Comparison of ENCODE assay signal across 18 cellular contexts in genomic region chr14:95769976-95770375, GRCh38. TPM values are rescaled to one million over a fixed set of nuclear protein-coding genes. Genes with fewer than 3 reads are reported as not detected.
A peak's percentile ranks its signal among the peaks of the same experiment; 100 is the strongest.
DNase-seq lines count a peak whose midpoint lies in the region; ATAC-seq and TF ChIP-seq lines count a peak whose summit lies in the region.
"Had no signal": no experiment of that assay in that cellular context is flagged by ENCODE, and none has a peak within 500 bp of the region (broad histone marks: within the 10 kb centered on the region; RNA-seq: fewer than 3 reads in every experiment).

No MANE protein-coding gene starts in this region.

- TF ChIP-seq CTCF in nephron progenitor cell (IDR thresholded peaks at IDR 0.05), result no peak

- H3K9me3 Mint-ChIP-seq in nephron progenitor cell, result peaks cover 6% of the 10 kb centered on the region
- H3K9me3 Mint-ChIP-seq: CD8-positive, alpha-beta memory T cell had no signal

- peak; percentile 93 for DNase-seq in NCI-H82 (lab: John Stamatoyannopoulos, UW)
- DNase-seq in SK-N-DZ (ENCODE audit: low spot score), result peak; percentile 7
- no peak for DNase-seq in nephron progenitor cell
- peak; percentile 51 for DNase-seq in retina
- DNase-seq in NCI-H187 treated with DMSO at 0.1 percent for 48 hours (lab: John Stamatoyannopoulos, UW), result no peak
- DNase-seq in MV-4-11 (lab: John Stamatoyannopoulos, UW), result no peak
- DNase-seq: BE2C; C1 segment of cervical spinal cord; CD4-positive, CD25-positive, alpha-beta regulatory T cell; CD8-positive, alpha-beta memory T cell; COR-L47; DMS 273 treated with DMSO at 0.1 percent for 48 hours; DND-41; EL; GM23248; IMR-90 had no signal

- peaks cover 21% of the 10 kb centered on the region for H3K4me1 Mint-ChIP-seq in nephron progenitor cell
- H3K4me1 Mint-ChIP-seq: CD8-positive, alpha-beta memory T cell had no signal

- H3K36me3 Mint-ChIP-seq in nephron progenitor cell (ENCODE audit: low read depth), result no peaks in the 10 kb centered on the region
- H3K36me3 Mint-ChIP-seq: CD4-positive, CD25-positive, alpha-beta regulatory T cell; CD8-positive, alpha-beta memory T cell had no signal

- peak overlapping the region; percentile 15 for H3K27ac Mint-ChIP-seq in nephron progenitor cell
- H3K27ac Mint-ChIP-seq: CD4-positive, CD25-positive, alpha-beta regulatory T cell had no signal

- peaks cover 20% of the 10 kb centered on the region for H3K27me3 Mint-ChIP-seq in nephron progenitor cell (ENCODE audit: low read depth, poor library complexity)

- H3K4me3 Mint-ChIP-seq in nephron progenitor cell, result no peak overlapping the region
- H3K4me3 Mint-ChIP-seq: CD4-positive, CD25-positive, alpha-beta regulatory T cell; CD8-positive, alpha-beta memory T cell had no signal

- no peak for ATAC-seq in HG02623 (IDR thresholded peaks at IDR 0.05; ENCODE audit: unreplicated experiment)
- ATAC-seq: GM12878 had no signal

RNA-seq across cellular contexts. Expression of gene TCL1A, which starts 56.1 kb away (rescaled TPM):
- not detected in 2 replicates for polyA plus RNA-seq in SK-N-DZ (2014; cell fraction: cytosol; rRNA removed)
- not detected in 2 replicates for polyA plus RNA-seq in SK-N-DZ (2014; cell fraction: nucleus; rRNA removed)
- polyA plus RNA-seq: CD8-positive, alpha-beta memory T cell; GM23248; IMR-90 had no signal

Comparison
In these comparisons a context has a peak if more than half of its experiments do, and no peak if none do; other contexts are left out.
1. DNase-seq: peak in NCI-H82 (single experiment), SK-N-DZ (single experiment) and retina (single experiment); none in nephron progenitor cell (single experiment), NCI-H187 treated with DMSO at 0.1 percent for 48 hours (single experiment) and MV-4-11 (single experiment).